Comparison of ENCODE assay signal across 9 cellular contexts in genomic region chr11:64250406-64250874, GRCh38. TPM values are rescaled to one million over a fixed set of nuclear protein-coding genes. Genes with fewer than 3 reads are reported as not detected.
DNase-seq lines count a peak whose midpoint lies in the region; ATAC-seq and TF ChIP-seq lines count a peak whose summit lies in the region.
"Had no signal": no experiment of that assay in that cellular context is flagged by ENCODE, and none has a peak within 500 bp of the region (broad histone marks: within the 10 kb centered on the region; RNA-seq: fewer than 3 reads in every experiment).

No MANE protein-coding gene starts in this region.

- peak overlapping the region; percentile 92 to 100 (median 99) for H3K4me2 ChIP-seq in BLaER1 treated with 17β-estradiol and CSF1 and Interleukin-3, amounts not matched to agents 10 nM and 100 nM
- peak overlapping the region; percentile 84 for H3K4me2 ChIP-seq in Karpas-422 (ENCODE audit: low read depth, low read length, poor library complexity, severe bottlenecking)

- H3K4me1 Mint-ChIP-seq in nephron progenitor cell = peaks cover 49% of the 10 kb centered on the region

- ATAC-seq in HG03135 (IDR thresholded peaks at IDR 0.05; ENCODE audit: unreplicated experiment) (no peak), GM19463 (IDR thresholded peaks at IDR 0.05; ENCODE audit: unreplicated experiment) (no peak)

- no peaks in the 10 kb centered on the region for H3K9me3 Mint-ChIP-seq in nephron progenitor cell

- H3K4me1 ChIP-seq in BLaER1 treated with 17β-estradiol and CSF1 and Interleukin-3, amounts not matched to agents 10 nM and 100 nM = peaks cover 46 to 72% (median 68%) of the 10 kb centered on the region in 10 experiments
- peaks cover 42% of the 10 kb centered on the region for H3K4me1 ChIP-seq in Karpas-422 (ENCODE audit: low read length)
- H3K4me1 ChIP-seq in colonic mucosa = peaks cover 9% of the 10 kb centered on the region

- peaks cover 3% of the 10 kb centered on the region for H3K27me3 Mint-ChIP-seq in nephron progenitor cell (ENCODE audit: low read depth, poor library complexity)

- peak overlapping the region; percentile 80 for H3K4me3 Mint-ChIP-seq in nephron progenitor cell

- no peak overlapping the region for H3K27ac Mint-ChIP-seq in nephron progenitor cell

- no peaks in the 10 kb centered on the region for H3K9me2 ChIP-seq in Karpas-422 (replicated peaks; ENCODE audit: insufficient read depth, low read length)

- H2AFZ ChIP-seq in Karpas-422 (ENCODE audit: low read length) = no peak overlapping the region

- peak overlapping the region; percentile 71 to 96 (median 90) for H3K4me3 ChIP-seq in BLaER1 treated with 17β-estradiol and CSF1 and Interleukin-3, amounts not matched to agents 10 nM and 100 nM
- H3K4me3 ChIP-seq in Karpas-422 (ENCODE audit: low read length) = peak overlapping the region; percentile 95
- H3K4me3 ChIP-seq in colonic mucosa = peak overlapping the region; percentile 97
- H3K4me3 ChIP-seq: body of pancreas had no signal

- no peaks in the 10 kb centered on the region for H3K36me3 Mint-ChIP-seq in nephron progenitor cell (ENCODE audit: low read depth)

- H3K27ac ChIP-seq in BLaER1 treated with 17β-estradiol and CSF1 and Interleukin-3, amounts not matched to agents 10 nM and 100 nM = peak overlapping the region in 7 of 11 experiments; percentile 42 to 95 (median 71); a peak in 12 of 22 replicates
- H3K27ac ChIP-seq in Karpas-422 (ENCODE audit: low read length) (no peak overlapping the region), colonic mucosa (no peak overlapping the region)

- H3K79me2 ChIP-seq in Karpas-422 (ENCODE audit: low read length) = peaks cover 16% of the 10 kb centered on the region

- DNase-seq in Karpas-422 = no peak
- no peak for DNase-seq in colonic mucosa
- no peak for DNase-seq in nephron progenitor cell
- no peak for DNase-seq in stimulated activated CD4-positive, alpha-beta T cell treated with anti-CD3 and anti-CD28 coated beads, Interleukin-2, amount 100 ng/mL, for 24 hours
- no peak for DNase-seq in NCI-H526 (lab: John Stamatoyannopoulos, UW)

- H3K9me3 ChIP-seq in BLaER1 treated with 17β-estradiol and CSF1 and Interleukin-3, amounts not matched to agents 10 nM and 100 nM (replicated peaks in 1 of 11) = no peaks in the 10 kb centered on the region
- H3K9me3 ChIP-seq in Karpas-422 (ENCODE audit: low read length) = no peaks in the 10 kb centered on the region
- H3K9me3 ChIP-seq in colonic mucosa = no peaks in the 10 kb centered on the region
- H3K9me3 ChIP-seq: body of pancreas had no signal

- H3K9ac ChIP-seq in BLaER1 treated with 17β-estradiol and CSF1 and Interleukin-3, amounts not matched to agents 10 nM and 100 nM = peak overlapping the region in 10 of 11 experiments; percentile 75 to 95 (median 84); a peak in 19 of 22 replicates
- peak overlapping the region; percentile 83 for H3K9ac ChIP-seq in Karpas-422 (ENCODE audit: low read length)
- no peak overlapping the region for H3K9ac ChIP-seq in colonic mucosa (ENCODE audit: low read depth in 2 of 2, low read length in 2 of 2)

- H3K36me3 ChIP-seq in BLaER1 treated with 17β-estradiol and CSF1 and Interleukin-3, amounts not matched to agents 10 nM and 100 nM = peaks cover 12 to 20% (median 14%) of the 10 kb centered on the region in 11 experiments; a peak in 21 of 22 replicates
- H3K36me3 ChIP-seq in Karpas-422 (ENCODE audit: insufficient read depth, low read length) (no peaks in the 10 kb centered on the region), colonic mucosa (peaks cover 5% of the 10 kb centered on the region)

- peaks cover 21 to 41% (median 27%) of the 10 kb centered on the region in 11 experiments; a peak in 21 of 22 replicates for H4K20me1 ChIP-seq in BLaER1 treated with 17β-estradiol and CSF1 and Interleukin-3, amounts not matched to agents 10 nM and 100 nM
- no peaks in the 10 kb centered on the region; the same call in 1 of the 2 replicates for H4K20me1 ChIP-seq in Karpas-422 (ENCODE audit: insufficient read depth, low read depth, low read length)

- intact Hi-C loops in colonic mucosa (cut with DNase I) = no loop called here

- TF ChIP-seq CTCF in colonic mucosa (IDR thresholded peaks at IDR 0.05) = no peak
- no peak for TF ChIP-seq CTCF in nephron progenitor cell (IDR thresholded peaks at IDR 0.05)

- H3K27me3 ChIP-seq in BLaER1 treated with 17β-estradiol and CSF1 and Interleukin-3, amounts not matched to agents 10 nM and 100 nM = no peaks in the 10 kb centered on the region
- H3K27me3 ChIP-seq in Karpas-422 (ENCODE audit: low read length) = no peaks in the 10 kb centered on the region
- no peaks in the 10 kb centered on the region for H3K27me3 ChIP-seq in colonic mucosa
- H3K27me3 ChIP-seq: body of pancreas had no signal

RNA-seq across cellular contexts. Expression of gene PLCB3, which starts 0.9 kb away (rescaled TPM):
- 5.7 and 12.7 TPM in 2 replicates for total RNA-seq in Karpas-422 (2014; rRNA removed; shearing (Covaris generic); ENCODE audit: low replicate concordance)
- 100 to 1,000 TPM in 1 of 2 donors, 10 to 100 TPM in 1; 86.9 to 108 TPM for total RNA-seq in colonic mucosa

RNA-seq across cellular contexts. Expression of gene PPP1R14B, which starts 3.7 kb away (rescaled TPM):
- total RNA-seq in Karpas-422 (2014; rRNA removed; shearing (Covaris generic); ENCODE audit: low replicate concordance) = 111 and 256 TPM in 2 replicates
- 100 to 1,000 TPM; 113 to 234 TPM for total RNA-seq in colonic mucosa

RNA-seq across cellular contexts. Expression of gene FKBP2, which starts 9.5 kb away (rescaled TPM):
- 27.8 and 73.4 TPM in 2 replicates for total RNA-seq in Karpas-422 (2014; rRNA removed; shearing (Covaris generic); ENCODE audit: low replicate concordance)
- total RNA-seq in colonic mucosa = 100 to 1,000 TPM in 1 of 2 donors, 10 to 100 TPM in 1; 71.7 to 104 TPM

RNA-seq across cellular contexts. Expression of gene VEGFB, which starts 16.1 kb away (rescaled TPM):
- 43.4 and 67.9 TPM in 2 replicates for total RNA-seq in Karpas-422 (2014; rRNA removed; shearing (Covaris generic); ENCODE audit: low replicate concordance)
- total RNA-seq in colonic mucosa = 10 to 100 TPM; 25.9 to 59.5 TPM

RNA-seq across cellular contexts. Expression of gene DNAJC4, which starts 20.1 kb away (rescaled TPM):
- total RNA-seq in Karpas-422 (2014; rRNA removed; shearing (Covaris generic); ENCODE audit: low replicate concordance) = 32.0 and 51.0 TPM in 2 replicates
- 10 to 100 TPM; 39.9 to 50.3 TPM for total RNA-seq in colonic mucosa

Comparison
In these comparisons a context has a peak if more than half of its experiments do, and no peak if none do; other contexts are left out.
1. H3K27ac ChIP-seq: peak in BLaER1 treated with 17β-estradiol and CSF1 and Interleukin-3, amounts not matched to agents 10 nM and 100 nM (7 of 11); none in Karpas-422 (single experiment) and colonic mucosa (single experiment).
2. H3K9ac ChIP-seq: peak in BLaER1 treated with 17β-estradiol and CSF1 and Interleukin-3, amounts not matched to agents 10 nM and 100 nM (10 of 11) and Karpas-422 (single experiment); none in colonic mucosa (0 of 2).
3. Peak in every context shown above with its lines, with median percentiles within 50 percentile points of each other: H3K4me3 ChIP-seq.